In genomic region chr2:32947484-32948143, GRCh38 we compare ENCODE assay signal across 8 cellular contexts. TPM values are rescaled to one million over a fixed set of nuclear protein-coding genes. Genes with fewer than 3 reads are reported as not detected.
DNase-seq lines count a peak whose midpoint lies in the region; ATAC-seq and TF ChIP-seq lines count a peak whose summit lies in the region.

No MANE protein-coding gene starts in this region.

- peak overlapping the region; percentile 52 to 87 (median 74) for H3K4me3 Mint-ChIP-seq in CD8-positive, alpha-beta memory T cell
- H3K4me3 Mint-ChIP-seq in activated T-cell treated with anti-CD3 and anti-CD28 coated beads, Interleukin-2, amount 50 U/mL, for 72 hours: peak overlapping the region; percentile 76 to 81

- H3K27me3 Mint-ChIP-seq in CD8-positive, alpha-beta memory T cell: peaks cover 13 to 57% of the 10 kb centered on the region in 2 donors
- H3K27me3 Mint-ChIP-seq in activated T-cell treated with anti-CD3 and anti-CD28 coated beads, Interleukin-2, amount 50 U/mL, for 72 hours (ENCODE audit: low read depth): peaks cover 55% of the 10 kb centered on the region

- H3K4me1 Mint-ChIP-seq in CD8-positive, alpha-beta memory T cell: peaks cover 4 to 12% (median 8%) of the 10 kb centered on the region in 3 donors
- H3K4me1 Mint-ChIP-seq in activated T-cell treated with anti-CD3 and anti-CD28 coated beads, Interleukin-2, amount 50 U/mL, for 72 hours (ENCODE audit: low read depth): peaks cover 6% of the 10 kb centered on the region

- no peaks in the 10 kb centered on the region for H3K9me3 ChIP-seq in CD8-positive, alpha-beta memory T cell (ENCODE audit: low read length)

- ATAC-seq in GM21381 (IDR thresholded peaks at IDR 0.05; ENCODE audit: unreplicated experiment): peak; percentile 35
- peak; percentile 53 to 59 for ATAC-seq in activated T-cell treated with anti-CD3 and anti-CD28 coated beads, Interleukin-2, amount 50 U/mL, for 72 hours (replicated peaks in 1 of 2)
- ATAC-seq in foreskin keratinocyte: peak; percentile 51
- peak; percentile 19 for ATAC-seq in omental fat pad (ENCODE audit: low FRiP score)

- peak overlapping the region; percentile 24 for H3K27ac ChIP-seq in CD8-positive, alpha-beta memory T cell (ENCODE audit: low read depth, low read length)
- no peak overlapping the region for H3K27ac ChIP-seq in foreskin keratinocyte

- H3K9me3 Mint-ChIP-seq in CD8-positive, alpha-beta memory T cell: no peaks in the 10 kb centered on the region
- peaks cover 0 to 4% of the 10 kb centered on the region in 2 donors for H3K9me3 Mint-ChIP-seq in activated T-cell treated with anti-CD3 and anti-CD28 coated beads, Interleukin-2, amount 50 U/mL, for 72 hours

- POLR2A ChIA-PET in CD8-positive, alpha-beta memory T cell (lab: Charles Lee): no interaction called here

- DNase-seq in CD8-positive, alpha-beta memory T cell: peak in 3 of 5 donors; percentile 1 to 8 (median 4)
- no peak for DNase-seq in LNCaP clone FGC (ENCODE audit: low read depth)
- DNase-seq in activated T-cell treated with anti-CD3 and anti-CD28 coated beads, Interleukin-2, amount 50 U/mL, for 72 hours: peak; percentile 40 to 50
- DNase-seq in foreskin keratinocyte: peak in 1 of 2 donors; percentile 61
- no peak for DNase-seq in omental fat pad (ENCODE audit: low spot score)
- DNase-seq in globus pallidus (ENCODE audit: low spot score): no peak
- no peak for DNase-seq in NCI-H226

- TF ChIP-seq CTCF in LNCaP clone FGC (IDR thresholded peaks at IDR 0.05; ENCODE audit: control insufficient read depth, extremely low read depth, insufficient read depth): no peak
- no peak for TF ChIP-seq CTCF in foreskin keratinocyte (conservative IDR thresholded peaks at IDR 0.05)
- no peak for TF ChIP-seq CTCF in omental fat pad (IDR thresholded peaks at IDR 0.05)

- no peaks in the 10 kb centered on the region for H3K4me1 ChIP-seq in CD8-positive, alpha-beta memory T cell (ENCODE audit: insufficient read depth, low read length)
- H3K4me1 ChIP-seq in foreskin keratinocyte: no peaks in the 10 kb centered on the region

- H3K27ac Mint-ChIP-seq in CD8-positive, alpha-beta memory T cell: no peak overlapping the region
- H3K27ac Mint-ChIP-seq in activated T-cell treated with anti-CD3 and anti-CD28 coated beads, Interleukin-2, amount 50 U/mL, for 72 hours: no peak overlapping the region

- CTCF ChIA-PET in CD8-positive, alpha-beta memory T cell (lab: Charles Lee): no interaction called here

- peaks cover 0 to 3% (median 0%) of the 10 kb centered on the region in 3 donors for H3K36me3 Mint-ChIP-seq in CD8-positive, alpha-beta memory T cell
- H3K36me3 Mint-ChIP-seq in activated T-cell treated with anti-CD3 and anti-CD28 coated beads, Interleukin-2, amount 50 U/mL, for 72 hours (ENCODE audit: insufficient read depth in 2 of 2): peaks cover 0 to 1% of the 10 kb centered on the region in 2 donors

- H3K36me3 ChIP-seq in CD8-positive, alpha-beta memory T cell (ENCODE audit: insufficient read depth, low read length): no peaks in the 10 kb centered on the region

- H3K4me3 ChIP-seq in CD8-positive, alpha-beta memory T cell (ENCODE audit: low read length): no peak overlapping the region
- H3K4me3 ChIP-seq in LNCaP clone FGC (ENCODE audit: low read depth, low read length): peak overlapping the region; percentile 55

- peaks cover 9% of the 10 kb centered on the region for H3K27me3 ChIP-seq in CD8-positive, alpha-beta memory T cell (ENCODE audit: insufficient read depth, low read length, poor library complexity, severe bottlenecking)
- H3K27me3 ChIP-seq in foreskin keratinocyte: no peaks in the 10 kb centered on the region

RNA-seq across cellular contexts. Expression of gene LTBP1, which starts 0.9 kb away (rescaled TPM):
- total RNA-seq in CD8-positive, alpha-beta memory T cell: not detected
- polyA plus RNA-seq in CD8-positive, alpha-beta memory T cell: not detected
- under 1 TPM; 0.50 to 0.67 TPM for total RNA-seq in activated T-cell treated with anti-CD3 and anti-CD28 coated beads, Interleukin-2, amount 50 U/mL, for 72 hours
- total RNA-seq in foreskin keratinocyte (2.8 and 8.9 TPM in 2 replicates), omental fat pad (10 to 100 TPM; 12.6 to 81.0 (median 16.0) TPM)
- 0.82 and 2.1 TPM in 2 replicates for polyA plus RNA-seq in foreskin keratinocyte

Comparison
In these comparisons a context has a peak if more than half of its experiments do, and no peak if none do; other contexts are left out.
1. DNase-seq: peak in CD8-positive, alpha-beta memory T cell (3 of 5) and activated T-cell treated with anti-CD3 and anti-CD28 coated beads, Interleukin-2, amount 50 U/mL, for 72 hours (2 of 2); none in LNCaP clone FGC (single experiment), omental fat pad (single experiment), globus pallidus (single experiment) and NCI-H226 (single experiment).
2. Peak in every context shown above with its lines, with median percentiles within 50 percentile points of each other: ATAC-seq.